ENCODE assay signal across 9 cellular contexts in genomic region chr14:74401504-74402241, GRCh38. TPM values are rescaled to one million over a fixed set of nuclear protein-coding genes. Genes with fewer than 3 reads are reported as not detected.
DNase-seq lines count a peak whose midpoint lies in the region; ATAC-seq lines count a peak whose summit lies in the region.
"Had no signal": no experiment of that assay in that cellular context is flagged by ENCODE, and none has a peak within 500 bp of the region (broad histone marks: within the 10 kb centered on the region; RNA-seq: fewer than 3 reads in every experiment).

No MANE protein-coding gene starts in this region.

- H4K20me1 ChIP-seq in Karpas-422 (ENCODE audit: insufficient read depth, low read depth, low read length) = no peaks in the 10 kb centered on the region

- H2AFZ ChIP-seq in Karpas-422 (ENCODE audit: low read length) = peak overlapping the region; percentile 33

- peak overlapping the region; percentile 50 for H3K27ac ChIP-seq in Karpas-422 (ENCODE audit: low read length)

- no peaks in the 10 kb centered on the region for H3K9me2 ChIP-seq in Karpas-422 (replicated peaks; ENCODE audit: insufficient read depth, low read length)

- H3K4me3 ChIP-seq in Karpas-422 (ENCODE audit: low read length) = peak overlapping the region; percentile 47

- peak overlapping the region; percentile 76 for H3K4me2 ChIP-seq in Karpas-422 (ENCODE audit: low read depth, low read length, poor library complexity, severe bottlenecking)

- H3K36me3 ChIP-seq in ES-I3 (ENCODE audit: insufficient read depth, low read length) (no peaks in the 10 kb centered on the region), Karpas-422 (ENCODE audit: insufficient read depth, low read length) (no peaks in the 10 kb centered on the region)

- peak; percentile 80 for DNase-seq in Karpas-422
- DNase-seq in activated CD8-positive, alpha-beta memory T cell treated with anti-CD3 and anti-CD28 coated beads for 4 hours (ENCODE audit: low read depth in 2 of 2) = peak; percentile 19 to 44
- DNase-seq in glomerular visceral epithelial cell (ENCODE audit: extremely low spot score) = peak; percentile 44
- DNase-seq in retina = peak; percentile 40
- no peak for DNase-seq in T1000 (lab: John Stamatoyannopoulos, UW)
- no peak for DNase-seq in NCI-H748 treated with DMSO at 0.1 percent for 48 hours (lab: John Stamatoyannopoulos, UW)

- H3K27me3 ChIP-seq in Karpas-422 (ENCODE audit: low read length) = no peaks in the 10 kb centered on the region

- H3K9me3 ChIP-seq in ES-I3 (ENCODE audit: control insufficient read depth, insufficient read depth, low read length) = no peaks in the 10 kb centered on the region
- no peaks in the 10 kb centered on the region for H3K9me3 ChIP-seq in Karpas-422 (ENCODE audit: low read length)

- H3K4me1 ChIP-seq in ES-I3 (ENCODE audit: insufficient read depth, low read length) = peaks cover 18% of the 10 kb centered on the region
- peaks cover 25% of the 10 kb centered on the region for H3K4me1 ChIP-seq in Karpas-422 (ENCODE audit: low read length)

- peak; percentile 89 for ATAC-seq in GM21447 (IDR thresholded peaks at IDR 0.05; ENCODE audit: unreplicated experiment)

- H3K79me2 ChIP-seq in Karpas-422 (ENCODE audit: low read length) = no peaks in the 10 kb centered on the region

- H3K9ac ChIP-seq in ES-I3 (ENCODE audit: low read depth, low read length) (peak overlapping the region; percentile 26; the same call in 1 of the 2 replicates), Karpas-422 (ENCODE audit: low read length) (peak overlapping the region; percentile 55)

RNA-seq across cellular contexts. Expression of gene SYNDIG1L, which starts 24.3 kb away (rescaled TPM):
- not detected in 2 replicates for total RNA-seq in Karpas-422 (2014; rRNA removed; shearing (Covaris generic); ENCODE audit: low replicate concordance)

RNA-seq across cellular contexts. Expression of gene VRTN, which starts 53.4 kb away (rescaled TPM):
- total RNA-seq in Karpas-422 (2014; rRNA removed; shearing (Covaris generic); ENCODE audit: low replicate concordance) = not detected in 2 replicates
- total RNA-seq: subcutaneous adipose tissue had no signal

Comparison
In these comparisons a context has a peak if more than half of its experiments do, and no peak if none do; other contexts are left out.
1. DNase-seq: peak in Karpas-422 (single experiment), activated CD8-positive, alpha-beta memory T cell treated with anti-CD3 and anti-CD28 coated beads for 4 hours (2 of 2), glomerular visceral epithelial cell (single experiment) and retina (single experiment); none in T1000 (single experiment) and NCI-H748 treated with DMSO at 0.1 percent for 48 hours (single experiment).